ENCODE assay signal across 1 cellular context in the genomic region with DNA sequence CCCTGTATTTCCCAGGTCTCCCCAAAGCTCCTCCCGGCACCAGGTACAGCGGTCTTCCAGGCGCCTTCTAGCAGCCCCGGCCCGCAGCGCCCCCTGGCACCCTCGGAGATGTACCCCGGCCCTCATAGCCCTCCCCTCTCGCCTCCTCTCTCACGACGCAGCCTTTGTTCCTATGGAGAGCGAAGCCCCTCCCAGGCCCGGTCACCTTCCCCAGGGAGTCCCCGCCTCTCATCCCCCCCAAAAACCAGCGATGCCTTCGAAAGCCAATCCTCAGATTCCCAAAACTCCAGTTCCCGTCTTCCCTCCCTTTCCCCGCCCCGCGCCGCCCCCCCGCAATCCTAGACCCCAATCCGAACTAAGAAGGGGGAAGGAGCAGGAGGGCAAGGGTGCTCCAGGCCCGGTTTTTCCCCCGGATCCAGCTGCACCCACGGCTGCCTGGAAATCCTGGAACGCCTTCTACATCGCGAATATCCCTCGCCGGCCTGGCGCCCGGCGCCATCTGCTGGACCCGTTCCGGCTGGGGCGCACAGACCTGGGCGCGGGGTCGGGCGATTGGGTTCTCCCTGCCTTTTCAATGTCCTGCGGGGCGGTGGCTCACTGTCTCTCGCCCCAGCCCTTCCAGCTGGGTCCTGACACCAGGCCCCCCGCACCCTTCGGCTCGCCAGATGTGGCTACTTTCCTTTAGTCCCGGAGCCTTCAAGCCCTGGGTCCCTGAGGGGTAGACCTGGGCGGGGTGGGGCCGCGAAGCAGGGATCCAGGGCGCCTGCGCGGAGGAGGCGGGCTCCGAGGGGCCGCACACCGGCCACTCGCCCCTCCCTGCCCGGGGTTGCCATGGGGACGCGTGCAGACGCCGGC.
TF ChIP-seq lines count a peak whose summit lies in the region.

A gene with protein sequence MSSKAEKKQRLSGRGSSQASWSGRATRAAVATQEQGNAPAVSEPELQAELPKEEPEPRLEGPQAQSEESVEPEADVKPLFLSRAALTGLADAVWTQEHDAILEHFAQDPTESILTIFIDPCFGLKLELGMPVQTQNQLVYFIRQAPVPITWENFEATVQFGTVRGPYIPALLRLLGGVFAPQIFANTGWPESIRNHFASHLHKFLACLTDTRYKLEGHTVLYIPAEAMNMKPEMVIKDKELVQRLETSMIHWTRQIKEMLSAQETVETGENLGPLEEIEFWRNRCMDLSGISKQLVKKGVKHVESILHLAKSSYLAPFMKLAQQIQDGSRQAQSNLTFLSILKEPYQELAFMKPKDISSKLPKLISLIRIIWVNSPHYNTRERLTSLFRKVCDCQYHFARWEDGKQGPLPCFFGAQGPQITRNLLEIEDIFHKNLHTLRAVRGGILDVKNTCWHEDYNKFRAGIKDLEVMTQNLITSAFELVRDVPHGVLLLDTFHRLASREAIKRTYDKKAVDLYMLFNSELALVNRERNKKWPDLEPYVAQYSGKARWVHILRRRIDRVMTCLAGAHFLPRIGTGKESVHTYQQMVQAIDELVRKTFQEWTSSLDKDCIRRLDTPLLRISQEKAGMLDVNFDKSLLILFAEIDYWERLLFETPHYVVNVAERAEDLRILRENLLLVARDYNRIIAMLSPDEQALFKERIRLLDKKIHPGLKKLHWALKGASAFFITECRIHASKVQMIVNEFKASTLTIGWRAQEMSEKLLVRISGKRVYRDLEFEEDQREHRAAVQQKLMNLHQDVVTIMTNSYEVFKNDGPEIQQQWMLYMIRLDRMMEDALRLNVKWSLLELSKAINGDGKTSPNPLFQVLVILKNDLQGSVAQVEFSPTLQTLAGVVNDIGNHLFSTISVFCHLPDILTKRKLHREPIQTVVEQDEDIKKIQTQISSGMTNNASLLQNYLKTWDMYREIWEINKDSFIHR (N-terminal part only) (plus strand): TSS at position 844 of the 855 bp plus-strand sequence. CDS start 1,991 bp downstream, outside the sequence.

TF ChIP-seq in K562, 482 proteins besides CTCF, POLR2A, EP300 and RAD21 (continued from another document):
- no peak for TF ChIP-seq SMAD2 (IDR thresholded peaks at IDR 0.05; ENCODE audit: low read depth, low read length)
- TF ChIP-seq CEBPG (CRISPR knock-in tag; IDR thresholded peaks at IDR 0.05) = no peak
- TF ChIP-seq CEBPG (tag; conservative IDR thresholded peaks at IDR 0.05 in 1 of 2, IDR thresholded peaks at IDR 0.05 in 1 of 2) = no peak
- TF ChIP-seq YY1 (IDR thresholded peaks at IDR 0.05; ENCODE audit: borderline replicate concordance in 1 of 3, control insufficient read depth in 1 of 3, extremely low read depth in 1 of 3, insufficient read depth in 3 of 3, insufficient read length in 1 of 3, insufficient replicate concordance in 2 of 3, low read depth in 1 of 3, low read length in 2 of 3) = peak in 1 of 3 experiments; percentile 42
- no peak for TF ChIP-seq SIN3A (IDR thresholded peaks at IDR 0.05; ENCODE audit: borderline replicate concordance in 2 of 2, control insufficient read depth in 1 of 2, low read depth in 2 of 2, low read length in 2 of 2)
- no peak for TF ChIP-seq POLR3G (IDR thresholded peaks at IDR 0.05; ENCODE audit: extremely low read depth, insufficient read length, insufficient replicate concordance)
- 0 out of 2 replicates have a peak, but pooled peaks have one; percentile 47 for TF ChIP-seq SMAD4 (CRISPR knock-in tag; conservative IDR thresholded peaks at IDR 0.05)
- no peak for TF ChIP-seq ZSCAN32 (CRISPR knock-in tag; IDR thresholded peaks at IDR 0.05)
- TF ChIP-seq MEIS2 (IDR thresholded peaks at IDR 0.05; ENCODE audit: partially characterized antibody) = no peak
- no peak for TF ChIP-seq RBM15 (IDR thresholded peaks at IDR 0.05; ENCODE audit: insufficient read depth, low read length)
- TF ChIP-seq, protein P1, sequence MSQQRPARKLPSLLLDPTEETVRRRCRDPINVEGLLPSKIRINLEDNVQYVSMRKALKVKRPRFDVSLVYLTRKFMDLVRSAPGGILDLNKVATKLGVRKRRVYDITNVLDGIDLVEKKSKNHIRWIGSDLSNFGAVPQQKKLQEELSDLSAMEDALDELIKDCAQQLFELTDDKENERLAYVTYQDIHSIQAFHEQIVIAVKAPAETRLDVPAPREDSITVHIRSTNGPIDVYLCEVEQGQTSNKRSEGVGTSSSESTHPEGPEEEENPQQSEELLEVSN (IDR thresholded peaks at IDR 0.05; ENCODE audit: borderline replicate concordance in 1 of 2, extremely low read depth in 1 of 2, insufficient read depth in 1 of 2, insufficient read length in 1 of 2, low read depth in 1 of 2, low read length in 1 of 2, poor library complexity in 1 of 2, severe bottlenecking in 1 of 2) = peak; percentile 33 to 68
